In genomic region chr2:62524293-62524941, GRCh38 we compare ENCODE assay signal across 15 cellular contexts. TPM values are rescaled to one million over a fixed set of nuclear protein-coding genes. Genes with fewer than 3 reads are reported as not detected.
"Had no signal": no experiment of that assay in that cellular context is flagged by ENCODE, and none has a peak within 500 bp of the region (broad histone marks: within the 10 kb centered on the region; RNA-seq: fewer than 3 reads in every experiment).

No MANE protein-coding gene starts in this region.

- FAIRE-seq: astrocyte had no signal

- H3K27ac ChIP-seq: cardiac muscle cell, dorsolateral prefrontal cortex, foreskin keratinocyte, thyroid gland had no signal

- H3K4me1 ChIP-seq: foreskin keratinocyte had no signal

- H3K36me3 ChIP-seq: cardiac muscle cell, thyroid gland had no signal

- H3K27me3 ChIP-seq: cardiac muscle cell, dorsolateral prefrontal cortex, foreskin keratinocyte, thyroid gland had no signal

- H3K9me3 ChIP-seq: mucosa of descending colon, thyroid gland had no signal

- H3K4me3 ChIP-seq: cardiac muscle cell, dorsolateral prefrontal cortex, mucosa of descending colon, thyroid gland had no signal

- DNase-seq: activated CD4-positive, alpha-beta T cell treated with anti-CD3 and anti-CD28 coated beads for 1 hour; activated CD4-positive, alpha-beta T cell treated with anti-CD3 and anti-CD28 coated beads, Interleukin-2, amount 50 U/mL, for 4 hours; activated naive CD4-positive, alpha-beta T cell treated with anti-CD3 and anti-CD28 coated beads for 36 hours; activated naive CD8-positive, alpha-beta T cell treated with anti-CD3 and anti-CD28 coated beads, Interleukin-2, amount 50 U/mL, for 24 hours; activated T-cell treated with anti-CD3 and anti-CD28 coated beads for 4 hours; dorsolateral prefrontal cortex; endodermal cell; foreskin keratinocyte; mucosa of descending colon; naive thymus-derived CD4-positive, alpha-beta T cell; stimulated activated CD4-positive, alpha-beta T cell treated with anti-CD3 and anti-CD28 coated beads, Interleukin-2, amount 100 ng/mL, for 48 hours; thyroid gland had no signal

RNA-seq across cellular contexts. Expression of gene TMEM17, which starts 18.4 kb away (rescaled TPM):
- total RNA-seq: activated T-helper 2 cell treated with anti-CD3 and anti-CD28 coated beads, Interferon-gamma antibody, Interleukin-2, Interleukin-4, amounts not matched to agents 10 μg/mL and 5 μg/mL and 100 μg/mL, durations not matched to agents 14 hours and 24 hours and 36 hours had no signal
